Comparison of ENCODE assay signal across 12 cellular contexts in genomic region chr12:31603546-31604009, GRCh38. TPM values are rescaled to one million over a fixed set of nuclear protein-coding genes. Genes with fewer than 3 reads are reported as not detected.
DNase-seq lines count a peak whose midpoint lies in the region; ATAC-seq and TF ChIP-seq lines count a peak whose summit lies in the region.
"Had no signal": no experiment of that assay in that cellular context is flagged by ENCODE, and none has a peak within 500 bp of the region (broad histone marks: within the 10 kb centered on the region; RNA-seq: fewer than 3 reads in every experiment).

No MANE protein-coding gene starts in this region.

- peaks cover 0 to 11% (median 0%) of the 10 kb centered on the region in 4 donors for H3K9me3 ChIP-seq in Peyer's patch

- H3K27ac Mint-ChIP-seq in activated CD4-positive, alpha-beta T cell treated with anti-CD3 and anti-CD28 coated beads, Interleukin-2, amount 10 ng/mL, durations not matched to agents 7 days and 5 days = no peak overlapping the region

- H3K4me1 ChIP-seq in Peyer's patch = peaks cover 0 to 4% (median 0%) of the 10 kb centered on the region in 4 donors

- peak in 2 of 3 donors; percentile 75 to 78 for DNase-seq in Peyer's patch
- no peak for DNase-seq in NCI-H446 treated with DMSO at 0.1 percent for 48 hours (lab: John Stamatoyannopoulos, UW)
- DNase-seq in GM10266 (ENCODE audit: extremely low spot score) = no peak
- DNase-seq in activated CD4-positive, alpha-beta T cell treated with anti-CD3 and anti-CD28 coated beads, Interleukin-2, amount 10 ng/mL, durations not matched to agents 7 days and 5 days = no peak
- DNase-seq in A172 (ENCODE audit: low spot score) = no peak
- DNase-seq: KG1, NCI-H774 had no signal

- peaks cover 1% of the 10 kb centered on the region for H3K36me3 Mint-ChIP-seq in activated CD4-positive, alpha-beta T cell treated with anti-CD3 and anti-CD28 coated beads, Interleukin-2, amount 10 ng/mL, durations not matched to agents 7 days and 5 days (ENCODE audit: low read depth)

- CTCF ChIA-PET in activated CD4-positive, alpha-beta T cell treated with anti-CD3 and anti-CD28 coated beads, Interleukin-2, amount 10 ng/mL, durations not matched to agents 7 days and 5 days (lab: Charles Lee) = no interaction called here

- no peaks in the 10 kb centered on the region for H3K27me3 ChIP-seq in Peyer's patch

- H3K9me3 Mint-ChIP-seq in activated CD4-positive, alpha-beta T cell treated with anti-CD3 and anti-CD28 coated beads, Interleukin-2, amount 10 ng/mL, durations not matched to agents 7 days and 5 days = peaks cover 4% of the 10 kb centered on the region

- H3K27me3 Mint-ChIP-seq in activated CD4-positive, alpha-beta T cell treated with anti-CD3 and anti-CD28 coated beads, Interleukin-2, amount 10 ng/mL, durations not matched to agents 7 days and 5 days = peaks cover 9% of the 10 kb centered on the region

- TF ChIP-seq CTCF in Peyer's patch (IDR thresholded peaks at IDR 0.05) (no peak), GM10266 (IDR thresholded peaks at IDR 0.05; ENCODE audit: control insufficient read depth, insufficient read depth, low read depth, missing control alignments) (no peak)

- no peaks in the 10 kb centered on the region for H3K36me3 ChIP-seq in Peyer's patch
- H3K36me3 ChIP-seq: thoracic aorta had no signal

- H3K4me1 Mint-ChIP-seq in activated CD4-positive, alpha-beta T cell treated with anti-CD3 and anti-CD28 coated beads, Interleukin-2, amount 10 ng/mL, durations not matched to agents 7 days and 5 days = no peaks in the 10 kb centered on the region

- peak; percentile 82 for ATAC-seq in GM18508 (IDR thresholded peaks at IDR 0.05; ENCODE audit: insufficient read depth, unreplicated experiment)
- peak; percentile 94 for ATAC-seq in GM21381 (IDR thresholded peaks at IDR 0.05; ENCODE audit: unreplicated experiment)
- ATAC-seq in HG03064 (IDR thresholded peaks at IDR 0.05; ENCODE audit: low read depth, unreplicated experiment) = peak; percentile 97

- TF ChIP-seq POLR2A in Peyer's patch (IDR thresholded peaks at IDR 0.05) = no peak

- POLR2A ChIA-PET in activated CD4-positive, alpha-beta T cell treated with anti-CD3 and anti-CD28 coated beads, Interleukin-2, amount 10 ng/mL, durations not matched to agents 7 days and 5 days (lab: Charles Lee) = no interaction called here

- H3K27ac ChIP-seq in Peyer's patch = peak overlapping the region in 1 of 4 donors; percentile 55
- H3K27ac ChIP-seq: C4-2B, thoracic aorta had no signal

- no peak overlapping the region for H3K4me3 ChIP-seq in Peyer's patch
- H3K4me3 ChIP-seq: thoracic aorta had no signal

- no peak overlapping the region for H3K4me3 Mint-ChIP-seq in activated CD4-positive, alpha-beta T cell treated with anti-CD3 and anti-CD28 coated beads, Interleukin-2, amount 10 ng/mL, durations not matched to agents 7 days and 5 days

RNA-seq across cellular contexts. Expression of gene DENND5B, which starts 12.6 kb away (rescaled TPM):
- total RNA-seq in Peyer's patch = 10 to 100 TPM; 32.2 to 59.2 (median 57.2) TPM
- under 1 TPM; 0.15 to 0.20 TPM for total RNA-seq in activated CD4-positive, alpha-beta T cell treated with anti-CD3 and anti-CD28 coated beads, Interleukin-2, amount 10 ng/mL, durations not matched to agents 7 days and 5 days
- total RNA-seq in A172 (2014; rRNA removed; shearing (Covaris generic)) = 19.8 and 22.7 TPM in 2 replicates

RNA-seq across cellular contexts. Expression of gene ETFBKMT, which starts 55.9 kb away (rescaled TPM):
- 1 to 10 TPM; 1.9 to 4.1 (median 3.2) TPM for total RNA-seq in Peyer's patch
- total RNA-seq in activated CD4-positive, alpha-beta T cell treated with anti-CD3 and anti-CD28 coated beads, Interleukin-2, amount 10 ng/mL, durations not matched to agents 7 days and 5 days = 1 to 10 TPM in 1 of 2 experiments, under 1 TPM in 1; 0.57 to 1.2 TPM
- total RNA-seq in A172 (2014; rRNA removed; shearing (Covaris generic)) = 2.6 and 3.4 TPM in 2 replicates

Comparison
In these comparisons a context has a peak if more than half of its experiments do, and no peak if none do; other contexts are left out.
1. DNase-seq: peak in Peyer's patch (2 of 3); none in NCI-H446 treated with DMSO at 0.1 percent for 48 hours (single experiment), GM10266 (single experiment), activated CD4-positive, alpha-beta T cell treated with anti-CD3 and anti-CD28 coated beads, Interleukin-2, amount 10 ng/mL, durations not matched to agents 7 days and 5 days (single experiment) and A172 (single experiment).
2. RNA of gene DENND5B, which starts 12.6 kb away (total RNA-seq): 32.2 to 59.2 TPM in Peyer's patch and 19.8 to 22.7 TPM in A172; 0.15 to 0.20 TPM in activated CD4-positive, alpha-beta T cell treated with anti-CD3 and anti-CD28 coated beads, Interleukin-2, amount 10 ng/mL, durations not matched to agents 7 days and 5 days; every median in the first group is over 10 times any median in the second.
3. Peak in every context shown above with its lines, with median percentiles within 50 percentile points of each other: ATAC-seq.